Comparison of ENCODE assay signal across 1 cellular context in the genomic region with DNA sequence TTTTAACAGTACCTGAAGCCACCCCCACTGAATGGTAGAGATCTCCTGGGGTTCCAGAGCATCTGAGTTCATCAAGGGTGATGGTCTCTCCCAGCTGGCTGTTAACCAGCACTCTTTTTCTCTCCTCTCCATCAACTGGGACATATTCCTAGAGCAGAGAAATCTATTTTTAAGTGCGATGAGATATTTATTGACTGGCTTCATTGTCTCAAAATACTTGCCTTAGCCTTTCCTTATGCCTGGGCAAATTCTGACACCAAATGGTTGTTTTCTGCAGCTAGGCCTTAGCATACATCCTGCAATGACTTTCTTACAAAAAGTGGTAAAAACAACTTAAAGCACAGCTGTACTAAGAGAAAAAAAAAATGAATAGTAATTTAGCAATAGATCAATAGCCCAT.
A peak's percentile ranks its signal among the peaks of the same experiment; 100 is the strongest.
TF ChIP-seq lines count a peak whose summit lies in the region.

No MANE protein-coding gene starts in this region.

TF ChIP-seq in K562, 482 proteins besides CTCF, POLR2A, EP300 and RAD21:
- TF ChIP-seq RBM25 (IDR thresholded peaks at IDR 0.05; ENCODE audit: low read depth, low read length, severe bottlenecking) (peak; percentile 4), TCF7 (IDR thresholded peaks at IDR 0.05; ENCODE audit: borderline replicate concordance) (no peak)
TF ChIP-seq in K562: peak in this region for 1.
